Comparison of ENCODE assay signal across 8 cellular contexts in the genomic region with DNA sequence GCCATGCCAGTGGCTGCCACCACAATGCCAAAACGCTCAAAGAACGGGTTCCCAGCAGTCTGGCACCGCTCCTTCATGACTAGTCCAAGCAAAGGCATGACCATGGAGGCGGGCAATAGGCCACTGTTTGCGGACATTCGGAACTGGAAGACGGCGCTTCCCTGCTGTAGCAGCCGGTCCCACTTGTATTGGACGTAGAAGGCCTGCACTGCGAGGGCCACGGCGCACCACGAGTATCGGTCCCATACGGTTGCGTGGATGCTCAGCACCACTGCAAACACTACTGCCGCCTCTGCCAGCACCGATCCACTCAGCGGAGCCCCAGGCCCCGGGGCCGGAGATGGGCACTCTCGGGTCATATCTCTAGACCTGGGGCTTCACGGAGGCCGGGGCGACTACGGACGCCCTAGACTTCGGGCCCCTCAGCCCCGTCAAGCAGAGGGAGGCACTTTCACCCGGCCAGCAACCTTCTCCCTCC. TPM values are rescaled to one million over a fixed set of nuclear protein-coding genes. Genes with fewer than 3 reads are reported as not detected.
DNase-seq lines count a peak whose midpoint lies in the region; TF ChIP-seq lines count a peak whose summit lies in the region.

No MANE protein-coding gene starts in this region.

- TSS peak; percentile 83 for BruUV-seq in OCI-LY7 (replicated peaks; lab: Mats Ljungman, UMichigan)

- peak overlapping the region; percentile 56 for H2AFZ ChIP-seq in OCI-LY7 (ENCODE audit: low read length)

- H3K4me3 ChIP-seq in DOHH2 (ENCODE audit: low read length) (peak overlapping the region; percentile 93), HAP-1 (peak overlapping the region; percentile 96), OCI-LY7 (ENCODE audit: low read depth, low read length, poor library complexity, severe bottlenecking) (peak overlapping the region; percentile 95), cardiac fibroblast (replicated peaks in 1 of 2; ENCODE audit: low read depth in 2 of 2, low read length in 2 of 2) (peak overlapping the region; percentile 97 to 100), kidney epithelial cell (ENCODE audit: low read depth, low read length) (peak overlapping the region; percentile 100)

- H3K36me3 ChIP-seq in DOHH2 (ENCODE audit: control insufficient read depth, low read length) (peaks cover 29% of the 10 kb centered on the region), HAP-1 (replicated peaks) (peaks cover 24% of the 10 kb centered on the region), OCI-LY7 (ENCODE audit: insufficient read depth, low read length) (peaks cover 37% of the 10 kb centered on the region), kidney epithelial cell (ENCODE audit: control insufficient read depth, insufficient read depth, low read length) (no peaks in the 10 kb centered on the region)

- POLR2A ChIA-PET in OCI-LY7 (lab: Charles Lee) = no interaction called here

- in situ Hi-C loops in HAP-1 (cut with MboI; ENCODE audit: low sequenced_read_pairs) = no loop called here

- H3K4me1 ChIP-seq in DOHH2 (ENCODE audit: control insufficient read depth, low read length) (peaks cover 14% of the 10 kb centered on the region), HAP-1 (peaks cover 4% of the 10 kb centered on the region; the same call in 1 of the 2 replicates), OCI-LY7 (ENCODE audit: insufficient read depth, low read length, poor library complexity, severe bottlenecking) (peaks cover 14% of the 10 kb centered on the region)

- H3F3A ChIP-seq in DOHH2 (ENCODE audit: control insufficient read depth, insufficient read depth) = no peaks in the 10 kb centered on the region; the same call in 1 of the 2 replicates

- intact Hi-C loops in OCI-LY7 (cut with micrococcal nuclease; ENCODE audit: unreplicated experiment) = loop anchor here (5.0 kb wide), 1 partner anchor 85 kb away; no protein-coding TSS in a partner anchor

- CTCF ChIA-PET in OCI-LY7 (lab: Charles Lee; ENCODE audit: unreplicated experiment) = no interaction called here

- H3K27me3 ChIP-seq in DOHH2 (ENCODE audit: control insufficient read depth, low read length) (no peaks in the 10 kb centered on the region), HAP-1 (ENCODE audit: low read depth) (no peaks in the 10 kb centered on the region), kidney epithelial cell (ENCODE audit: control insufficient read depth, insufficient read depth, low read length) (no peaks in the 10 kb centered on the region)

- peak overlapping the region; percentile 83 for H3K4me2 ChIP-seq in DOHH2 (ENCODE audit: low read length)
- peak overlapping the region; percentile 82 for H3K4me2 ChIP-seq in OCI-LY7 (ENCODE audit: low read length)

- H4K20me1 ChIP-seq in DOHH2 (ENCODE audit: control insufficient read depth, insufficient read depth, low read depth, low read length) (no peaks in the 10 kb centered on the region), OCI-LY7 (ENCODE audit: insufficient read depth, low read length) (no peaks in the 10 kb centered on the region)

- peaks cover 49% of the 10 kb centered on the region for H3K79me2 ChIP-seq in DOHH2 (ENCODE audit: control insufficient read depth, low read length)
- peaks cover 19% of the 10 kb centered on the region; the same call in 1 of the 2 replicates for H3K79me2 ChIP-seq in OCI-LY7 (ENCODE audit: insufficient read depth, low read depth, low read length)

- TF ChIP-seq CTCF in DOHH2 (IDR thresholded peaks at IDR 0.05; ENCODE audit: low read depth, low read length, poor library complexity, severe bottlenecking) (no peak), OCI-LY7 (conservative IDR thresholded peaks at IDR 0.05; ENCODE audit: low read length) (no peak), cardiac fibroblast (IDR thresholded peaks at IDR 0.05; ENCODE audit: low read depth, low read length) (no peak), kidney epithelial cell (IDR thresholded peaks at IDR 0.05; ENCODE audit: insufficient read depth, low read length, poor library complexity, severe bottlenecking) (no peak)

- DNase-seq in HAP-1 (ENCODE audit: low spot score in 2 of 2) = no peak
- no peak for DNase-seq in OCI-LY7 (ENCODE audit: low spot score)
- DNase-seq in cardiac fibroblast (ENCODE audit: low read depth in 2 of 2) = peak; percentile 31 to 37
- no peak for DNase-seq in kidney epithelial cell (ENCODE audit: low read depth)
- DNase-seq in stimulated activated naive CD4-positive, alpha-beta T cell treated with Interleukin-2 at 50 U/mL for 16 hours (lab: John Stamatoyannopoulos, UW) = peak; percentile 27
- DNase-seq in NCI-H446 (lab: John Stamatoyannopoulos, UW) = no peak
- no peak for DNase-seq in NCI-H2171 (lab: John Stamatoyannopoulos, UW)

- H3K9me3 ChIP-seq in DOHH2 (ENCODE audit: control insufficient read depth, insufficient read depth, low read length) (no peaks in the 10 kb centered on the region), HAP-1 (no peaks in the 10 kb centered on the region), OCI-LY7 (ENCODE audit: low read length) (no peaks in the 10 kb centered on the region)

- peak overlapping the region; percentile 57; the same call in 1 of the 2 replicates for H3K27ac ChIP-seq in DOHH2 (ENCODE audit: low read depth, low read length)
- H3K27ac ChIP-seq in OCI-LY7 (ENCODE audit: low read depth, low read length, poor library complexity, severe bottlenecking) = peak overlapping the region; percentile 63

- H3K9me2 ChIP-seq in DOHH2 (replicated peaks; ENCODE audit: control insufficient read depth, low read length) (no peaks in the 10 kb centered on the region), OCI-LY7 (ENCODE audit: insufficient read depth, low read length) (no peaks in the 10 kb centered on the region)

RNA-seq across cellular contexts. Expression of a gene that starts 0.4 kb away (rescaled TPM):
- 9.6 and 11.2 TPM in 2 replicates for total RNA-seq in OCI-LY7 (2014; rRNA removed; shearing (Covaris generic))
- 5.1 and 5.8 TPM in 2 replicates for total RNA-seq in OCI-LY7 (2022)
- total RNA-seq in kidney epithelial cell = 29.6 and 30.8 TPM in 2 replicates

RNA-seq across cellular contexts. Expression of a gene that starts 0.5 kb away (rescaled TPM):
- 70.5 and 73.6 TPM in 2 replicates for total RNA-seq in OCI-LY7 (2014; rRNA removed; shearing (Covaris generic))
- 83.8 and 91.6 TPM in 2 replicates for total RNA-seq in OCI-LY7 (2022)
- total RNA-seq in kidney epithelial cell = 35.5 and 39.9 TPM in 2 replicates

RNA-seq across cellular contexts. Expression of a gene that starts 26.2 kb away (rescaled TPM):
- 69.0 and 83.5 TPM in 2 replicates for total RNA-seq in OCI-LY7 (2014; rRNA removed; shearing (Covaris generic))
- total RNA-seq in OCI-LY7 (2022) (132 and 150 TPM in 2 replicates), kidney epithelial cell (17.8 and 21.2 TPM in 2 replicates)

Comparison
In these comparisons a context has a peak if more than half of its experiments do, and no peak if none do; other contexts are left out.
1. DNase-seq: peak in cardiac fibroblast (2 of 2) and stimulated activated naive CD4-positive, alpha-beta T cell treated with Interleukin-2 at 50 U/mL for 16 hours (single experiment); none in HAP-1 (0 of 2), OCI-LY7 (single experiment), kidney epithelial cell (single experiment), NCI-H446 (0 of 2) and NCI-H2171 (single experiment).
2. Peak in every context shown above with its lines, with median percentiles within 50 percentile points of each other: H3K4me3 ChIP-seq.